Comparison of ENCODE assay signal across 9 cellular contexts in the genomic region with DNA sequence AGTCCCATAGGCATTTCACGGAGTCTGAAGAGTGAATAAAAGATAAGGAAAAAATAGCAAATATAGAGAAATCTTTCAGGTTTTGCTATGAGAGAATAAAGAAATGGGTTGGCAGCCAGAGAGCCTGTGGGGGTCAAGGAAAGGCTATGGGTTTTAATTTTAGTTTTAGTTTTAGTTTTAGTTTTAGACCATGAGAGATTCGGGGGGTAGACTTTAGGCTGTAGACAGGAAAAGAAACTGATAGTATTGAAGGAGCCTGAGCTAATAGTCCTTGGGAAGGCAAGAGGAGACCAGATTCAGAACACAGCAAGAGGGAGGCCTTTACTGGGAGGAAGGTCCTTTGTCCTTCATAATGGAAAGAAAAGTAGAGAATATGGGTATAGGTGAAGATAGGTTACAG. TPM values are rescaled to one million over a fixed set of nuclear protein-coding genes. Genes with fewer than 3 reads are reported as not detected.
DNase-seq lines count a peak whose midpoint lies in the region; ATAC-seq and TF ChIP-seq lines count a peak whose summit lies in the region.
"Had no signal": no experiment of that assay in that cellular context is flagged by ENCODE, and none has a peak within 500 bp of the region (broad histone marks: within the 10 kb centered on the region; RNA-seq: fewer than 3 reads in every experiment).

No MANE protein-coding gene starts in this region.

- DNase-seq in activated CD4-positive, CD25-positive, alpha-beta regulatory T cell (lab: John Stamatoyannopoulos, UW) = no peak
- DNase-seq in natural killer cell (no peak), GF-D8 (lab: John Stamatoyannopoulos, UW) (no peak), NCI-H1417 treated with DMSO at 0.1 percent for 48 hours (lab: John Stamatoyannopoulos, UW) (no peak)
- no peak for DNase-seq in central memory CD4-positive, alpha-beta T cell

- H3K36me3 Mint-ChIP-seq in natural killer cell = no peaks in the 10 kb centered on the region

- H3K27me3 Mint-ChIP-seq in natural killer cell (ENCODE audit: low read depth in 2 of 2) = no peaks in the 10 kb centered on the region

- H3K27ac Mint-ChIP-seq in natural killer cell = peak overlapping the region; percentile 48 to 70

- peak overlapping the region; percentile 30 for H3K4me3 Mint-ChIP-seq in natural killer cell
- H3K4me3 Mint-ChIP-seq: neural crest cell had no signal

- peaks cover 25 to 45% of the 10 kb centered on the region in 2 donors for H3K4me1 Mint-ChIP-seq in natural killer cell
- H3K4me1 Mint-ChIP-seq: neural crest cell had no signal

- intact Hi-C loops in natural killer cell (cut with micrococcal nuclease) = no loop called here

- no peaks in the 10 kb centered on the region for H3K9me3 Mint-ChIP-seq in natural killer cell

- no peak for TF ChIP-seq CTCF in natural killer cell (IDR thresholded peaks at IDR 0.05)

- peak; percentile 76 to 86 for ATAC-seq in activated CD4-positive, CD25-positive, alpha-beta regulatory T cell treated with anti-CD3 and anti-CD28 coated beads, Interleukin-2, amount 50 U/mL, for 24 hours
- ATAC-seq in GM21423 (IDR thresholded peaks at IDR 0.05; ENCODE audit: unreplicated experiment) (peak; percentile 100), HG03135 (IDR thresholded peaks at IDR 0.05; ENCODE audit: unreplicated experiment) (peak; percentile 99), natural killer cell (peak; percentile 81 to 87 (median 86))

RNA-seq across cellular contexts. Expression of gene DOP1A, which starts 19.3 kb away (rescaled TPM):
- total RNA-seq in natural killer cell = 10 to 100 TPM; 23.5 to 36.7 (median 30.1) TPM

RNA-seq across cellular contexts. Expression of gene UBE3D, which starts 21.1 kb away (rescaled TPM):
- 1 to 10 TPM; 6.6 to 7.9 (median 7.2) TPM for total RNA-seq in natural killer cell
